ENCODE assay signal across 8 cellular contexts in the genomic region with DNA sequence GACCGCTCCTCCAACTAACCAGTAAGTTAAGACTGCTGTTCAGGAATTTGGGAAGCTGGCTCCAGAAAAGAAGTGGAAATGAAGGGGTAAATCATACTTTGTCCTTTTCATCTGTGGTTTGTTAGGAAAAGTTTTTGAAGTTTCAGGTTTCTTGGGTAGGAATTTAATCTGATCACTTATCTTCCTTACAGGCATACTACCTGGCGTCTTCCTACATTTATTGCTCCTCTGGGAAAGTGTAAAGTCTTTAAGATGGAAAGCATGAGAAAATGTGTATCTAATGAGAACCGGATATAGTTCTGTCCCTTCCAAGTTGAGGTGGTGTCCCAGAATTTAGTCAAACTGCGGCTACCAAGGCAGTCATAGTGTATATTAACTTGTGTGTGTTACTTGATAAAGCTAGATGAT.
DNase-seq lines count a peak whose midpoint lies in the region; ATAC-seq and TF ChIP-seq lines count a peak whose summit lies in the region.

No MANE protein-coding gene starts in this region.

- no peak overlapping the region for H2AFZ ChIP-seq in MM.1S (ENCODE audit: low read length)

- no peak for ATAC-seq in HG02642 (IDR thresholded peaks at IDR 0.05; ENCODE audit: poor library complexity, unreplicated experiment)
- ATAC-seq in GM21360 (IDR thresholded peaks at IDR 0.05; ENCODE audit: unreplicated experiment), result no peak
- no peak for ATAC-seq in HG03039 (IDR thresholded peaks at IDR 0.05; ENCODE audit: unreplicated experiment)

- peaks cover 8% of the 10 kb centered on the region for H3K36me3 Mint-ChIP-seq in nephron (ENCODE audit: low read depth)

- H3K27ac Mint-ChIP-seq in nephron, result peak overlapping the region; percentile 90 to 98 (median 96)

- H4K20me1 ChIP-seq in BLaER1 treated with 17β-estradiol and CSF1 and Interleukin-3, amounts not matched to agents 10 nM and 100 nM, result peaks cover 3 to 49% (median 27%) of the 10 kb centered on the region in 11 experiments; a peak in 16 of 22 replicates
- no peaks in the 10 kb centered on the region; the same call in 1 of the 2 replicates for H4K20me1 ChIP-seq in MM.1S (ENCODE audit: insufficient read depth, low read length)

- H3K27me3 Mint-ChIP-seq in nephron (ENCODE audit: low read depth), result no peaks in the 10 kb centered on the region

- peak overlapping the region; percentile 83 to 95 (median 92) for H3K4me2 ChIP-seq in BLaER1 treated with 17β-estradiol and CSF1 and Interleukin-3, amounts not matched to agents 10 nM and 100 nM
- H3K4me2 ChIP-seq in MM.1S (ENCODE audit: low read depth, low read length), result peak overlapping the region; percentile 92

- H3F3A ChIP-seq in MM.1S (ENCODE audit: insufficient read depth, low read length), result peaks cover 16% of the 10 kb centered on the region

- H3K79me2 ChIP-seq in MM.1S (ENCODE audit: low read length), result peaks cover 61% of the 10 kb centered on the region

- H3K4me3 ChIP-seq in BLaER1 treated with 17β-estradiol and CSF1 and Interleukin-3, amounts not matched to agents 10 nM and 100 nM, result peak overlapping the region; percentile 82 to 96 (median 90)
- H3K4me3 ChIP-seq in MM.1S (ENCODE audit: low read length), result peak overlapping the region; percentile 88
- peak overlapping the region; percentile 95 for H3K4me3 ChIP-seq in effector memory CD4-positive, alpha-beta T cell (ENCODE audit: insufficient read depth, low read depth, low read length, poor library complexity, severe bottlenecking)

- H3K4me1 ChIP-seq in BLaER1 treated with 17β-estradiol and CSF1 and Interleukin-3, amounts not matched to agents 10 nM and 100 nM, result peaks cover 10 to 53% (median 20%) of the 10 kb centered on the region in 10 experiments
- no peaks in the 10 kb centered on the region for H3K4me1 ChIP-seq in MM.1S (ENCODE audit: low read length)
- H3K4me1 ChIP-seq in effector memory CD4-positive, alpha-beta T cell (ENCODE audit: control insufficient read depth, insufficient read depth, low read length, poor library complexity, severe bottlenecking), result peaks cover 8% of the 10 kb centered on the region

- TF ChIP-seq CTCF in MM.1S (IDR thresholded peaks at IDR 0.05; ENCODE audit: low read length), result no peak
- TF ChIP-seq CTCF in nephron (IDR thresholded peaks at IDR 0.05; ENCODE audit: unreplicated experiment in 3 of 3), result no peak

- no peaks in the 10 kb centered on the region for H3K9me2 ChIP-seq in MM.1S (replicated peaks; ENCODE audit: insufficient read depth, low read length)

- H3K9me3 ChIP-seq in BLaER1 treated with 17β-estradiol and CSF1 and Interleukin-3, amounts not matched to agents 10 nM and 100 nM (replicated peaks in 1 of 11), result no peaks in the 10 kb centered on the region
- H3K9me3 ChIP-seq in MM.1S (replicated peaks; ENCODE audit: insufficient read depth, low read length), result no peaks in the 10 kb centered on the region
- H3K9me3 ChIP-seq in effector memory CD4-positive, alpha-beta T cell (ENCODE audit: control insufficient read depth, low read length), result no peaks in the 10 kb centered on the region

- no peaks in the 10 kb centered on the region for H3K27me3 ChIP-seq in BLaER1 treated with 17β-estradiol and CSF1 and Interleukin-3, amounts not matched to agents 10 nM and 100 nM
- H3K27me3 ChIP-seq in MM.1S (replicated peaks; ENCODE audit: insufficient read depth, low read length), result no peaks in the 10 kb centered on the region
- H3K27me3 ChIP-seq in effector memory CD4-positive, alpha-beta T cell (replicated peaks; ENCODE audit: control insufficient read depth, insufficient read depth, low read length, poor library complexity, severe bottlenecking), result no peaks in the 10 kb centered on the region

- H3K27ac ChIP-seq in BLaER1 treated with 17β-estradiol and CSF1 and Interleukin-3, amounts not matched to agents 10 nM and 100 nM, result peak overlapping the region; percentile 83 to 95 (median 90)
- H3K27ac ChIP-seq in MM.1S (ENCODE audit: low read length), result peak overlapping the region; percentile 84; the same call in 1 of the 2 replicates
- H3K27ac ChIP-seq in effector memory CD4-positive, alpha-beta T cell (ENCODE audit: insufficient read depth, low read length, poor library complexity, severe bottlenecking), result peak overlapping the region; percentile 70

- H3K9ac ChIP-seq in BLaER1 treated with 17β-estradiol and CSF1 and Interleukin-3, amounts not matched to agents 10 nM and 100 nM, result peak overlapping the region; percentile 84 to 97 (median 90)
- H3K9ac ChIP-seq in MM.1S (ENCODE audit: low read length), result peak overlapping the region; percentile 82

- no peaks in the 10 kb centered on the region for H3K9me3 Mint-ChIP-seq in nephron

- peaks cover 13 to 33% (median 21%) of the 10 kb centered on the region in 11 experiments for H3K36me3 ChIP-seq in BLaER1 treated with 17β-estradiol and CSF1 and Interleukin-3, amounts not matched to agents 10 nM and 100 nM
- no peaks in the 10 kb centered on the region for H3K36me3 ChIP-seq in MM.1S (replicated peaks; ENCODE audit: insufficient read depth, low read length)
- H3K36me3 ChIP-seq in effector memory CD4-positive, alpha-beta T cell (ENCODE audit: control insufficient read depth, insufficient read depth, low read length), result peaks cover 3% of the 10 kb centered on the region

- H3K4me1 Mint-ChIP-seq in nephron, result peaks cover 20% of the 10 kb centered on the region

- DNase-seq in MM.1S (no peak), ecto neural progenitor cell (ENCODE audit: low spot score) (no peak)
- DNase-seq in effector memory CD4-positive, alpha-beta T cell, result no peak

- peak overlapping the region; percentile 94 to 99 (median 97) for H3K4me3 Mint-ChIP-seq in nephron
